In genomic region chr12:19443585-19443984, GRCh38 we compare ENCODE assay signal across 19 cellular contexts. TPM values are rescaled to one million over a fixed set of nuclear protein-coding genes. Genes with fewer than 3 reads are reported as not detected.
DNase-seq lines count a peak whose midpoint lies in the region; ATAC-seq, FAIRE-seq and TF ChIP-seq lines count a peak whose summit lies in the region.
"Had no signal": no experiment of that assay in that cellular context is flagged by ENCODE, and none has a peak within 500 bp of the region (broad histone marks: within the 10 kb centered on the region; RNA-seq: fewer than 3 reads in every experiment).

No MANE protein-coding gene starts in this region.

- TF ChIP-seq EP300 in sigmoid colon (IDR thresholded peaks at IDR 0.05), result no peak

- no peak overlapping the region for H3K4me3 ChIP-seq in keratinocyte (ENCODE audit: control insufficient read depth in 2 of 3, extremely low read depth in 1 of 3, insufficient read depth in 2 of 3, low read depth in 1 of 3, low read length in 3 of 3)
- no peak overlapping the region for H3K4me3 ChIP-seq in sigmoid colon
- no peak overlapping the region for H3K4me3 ChIP-seq in lower lobe of right lung

- dilution Hi-C loops in keratinocyte (cut with MboI; ENCODE audit: extremely low pct_ligation_motif_present, low sequenced_read_pairs), result no loop called here

- H3K9ac ChIP-seq in keratinocyte (ENCODE audit: control insufficient read depth, extremely low read depth, insufficient read depth, low read length), result no peak overlapping the region

- no peak for DNase-seq in stimulated activated naive CD8-positive, alpha-beta T cell treated with anti-CD3 and anti-CD28 coated beads, Interleukin-15, Interleukin-2, amounts not matched to agents 100 U/mL and 50 U/mL, for 24 hours
- DNase-seq in keratinocyte (ENCODE audit: low read depth, low spot score) (no peak), H4 (ENCODE audit: low spot score) (no peak), sigmoid colon (no peak), T-helper 2 cell (no peak), lower lobe of right lung (no peak)
- DNase-seq: DMS53; KG1; NCI-H1092 treated with DMSO at 0.1 percent for 48 hours; NCI-H1694; NCI-H2107; NCI-H226; NCI-H526; NK-92 treated with Interleukin-12 subunit alpha and Interleukin-12 subunit beta, amount 100 ng/mL, for 24 hours; OCI-M1 had no signal

- no peaks in the 10 kb centered on the region for H3K9me3 Mint-ChIP-seq in stimulated activated naive CD8-positive, alpha-beta T cell treated with anti-CD3 and anti-CD28 coated beads, Interleukin-15, Interleukin-2, amounts not matched to agents 100 ng/mL and 50 ng/mL, for 24 hours
- H3K9me3 Mint-ChIP-seq in activated naive CD8-positive, alpha-beta T cell (ENCODE audit: low read depth), result no peaks in the 10 kb centered on the region

- H3K9me3 ChIP-seq in keratinocyte (ENCODE audit: control insufficient read depth, low read depth, low read length) (no peaks in the 10 kb centered on the region), sigmoid colon (no peaks in the 10 kb centered on the region), lower lobe of right lung (no peaks in the 10 kb centered on the region)

- intact Hi-C loops in sigmoid colon (cut with DNase I), result no loop called here
- intact Hi-C loops in lower lobe of right lung (cut with DNase I), result no loop called here

- H2AFZ ChIP-seq in keratinocyte (ENCODE audit: control insufficient read depth, low read length), result no peak overlapping the region

- peak overlapping the region; percentile 79 for H3K4me2 ChIP-seq in keratinocyte (ENCODE audit: control insufficient read depth, extremely low read depth, insufficient read depth, low read depth, low read length)

- peaks cover 39% of the 10 kb centered on the region for H3K36me3 Mint-ChIP-seq in stimulated activated naive CD8-positive, alpha-beta T cell treated with anti-CD3 and anti-CD28 coated beads, Interleukin-15, Interleukin-2, amounts not matched to agents 100 ng/mL and 50 ng/mL, for 24 hours (ENCODE audit: low read depth)
- peaks cover 11% of the 10 kb centered on the region for H3K36me3 Mint-ChIP-seq in activated naive CD8-positive, alpha-beta T cell

- peaks cover 4% of the 10 kb centered on the region for H4K20me1 ChIP-seq in keratinocyte (ENCODE audit: control insufficient read depth, extremely low read depth, insufficient read depth, low read length)

- no peak overlapping the region for H3K4me3 Mint-ChIP-seq in stimulated activated naive CD8-positive, alpha-beta T cell treated with anti-CD3 and anti-CD28 coated beads, Interleukin-15, Interleukin-2, amounts not matched to agents 100 ng/mL and 50 ng/mL, for 24 hours
- H3K4me3 Mint-ChIP-seq in activated naive CD8-positive, alpha-beta T cell, result peak overlapping the region; percentile 13
- H3K4me3 Mint-ChIP-seq: CD14-positive monocyte had no signal

- no peak for ATAC-seq in stimulated activated naive CD8-positive, alpha-beta T cell treated with anti-CD3 and anti-CD28 coated beads, Interleukin-15, Interleukin-2, amounts not matched to agents 100 U/mL and 50 U/mL, for 24 hours
- no peak for ATAC-seq in lower lobe of right lung

- TF ChIP-seq POLR2A in sigmoid colon (IDR thresholded peaks at IDR 0.05), result no peak

- H3K27ac ChIP-seq in keratinocyte (ENCODE audit: control insufficient read depth, insufficient read depth, low read length) (peak overlapping the region; percentile 61), sigmoid colon (no peak overlapping the region), lower lobe of right lung (no peak overlapping the region)

- H3K4me1 Mint-ChIP-seq in stimulated activated naive CD8-positive, alpha-beta T cell treated with anti-CD3 and anti-CD28 coated beads, Interleukin-15, Interleukin-2, amounts not matched to agents 100 ng/mL and 50 ng/mL, for 24 hours (ENCODE audit: low read depth), result peaks cover 75% of the 10 kb centered on the region
- H3K4me1 Mint-ChIP-seq in activated naive CD8-positive, alpha-beta T cell (ENCODE audit: low read depth), result peaks cover 67% of the 10 kb centered on the region

- 88 to 94% methylated on average over 4 of the region's 4 CpGs for WGBS in sigmoid colon, 2 donors

- H3K4me1 ChIP-seq in keratinocyte (ENCODE audit: control insufficient read depth, extremely low read depth, insufficient read depth, low read length) (peaks cover 17% of the 10 kb centered on the region), sigmoid colon (peaks cover 0 to 53% (median 25%) of the 10 kb centered on the region in 4 donors), lower lobe of right lung (peaks cover 30% of the 10 kb centered on the region)

- H3K36me3 ChIP-seq in keratinocyte (ENCODE audit: control insufficient read depth in 2 of 2, extremely low read depth in 1 of 2, insufficient read depth in 2 of 2, low read length in 2 of 2) (peaks cover 0 to 3% of the 10 kb centered on the region in 2 experiments), sigmoid colon (no peaks in the 10 kb centered on the region), lower lobe of right lung (peaks cover 4% of the 10 kb centered on the region)

- H3K79me2 ChIP-seq in keratinocyte (ENCODE audit: control insufficient read depth, insufficient read depth, low read length), result peaks cover 87% of the 10 kb centered on the region

- no peaks in the 10 kb centered on the region for H3K9me1 ChIP-seq in keratinocyte (ENCODE audit: control insufficient read depth, extremely low read depth, insufficient read depth, low read length)

- peak overlapping the region; percentile 31 for H3K27ac Mint-ChIP-seq in stimulated activated naive CD8-positive, alpha-beta T cell treated with anti-CD3 and anti-CD28 coated beads, Interleukin-15, Interleukin-2, amounts not matched to agents 100 ng/mL and 50 ng/mL, for 24 hours
- no peak overlapping the region for H3K27ac Mint-ChIP-seq in activated naive CD8-positive, alpha-beta T cell

- FAIRE-seq in keratinocyte (lab: Jason Lieb, UNC), result no peak
- FAIRE-seq: GM12891 had no signal

- no peaks in the 10 kb centered on the region for H3K27me3 Mint-ChIP-seq in stimulated activated naive CD8-positive, alpha-beta T cell treated with anti-CD3 and anti-CD28 coated beads, Interleukin-15, Interleukin-2, amounts not matched to agents 100 ng/mL and 50 ng/mL, for 24 hours
- no peaks in the 10 kb centered on the region for H3K27me3 Mint-ChIP-seq in activated naive CD8-positive, alpha-beta T cell

- no peaks in the 10 kb centered on the region for H3K27me3 ChIP-seq in keratinocyte (ENCODE audit: control insufficient read depth, extremely low read depth, insufficient read depth, low read length)
- no peaks in the 10 kb centered on the region for H3K27me3 ChIP-seq in sigmoid colon
- H3K27me3 ChIP-seq in lower lobe of right lung (ENCODE audit: low read depth), result no peaks in the 10 kb centered on the region

- TF ChIP-seq CTCF in keratinocyte (optimal IDR thresholded peaks at IDR 0.05 in 1 of 3, IDR thresholded peaks at IDR 0.05 in 1 of 3, conservative IDR thresholded peaks at IDR 0.05 in 1 of 3; ENCODE audit: extremely low read depth in 1 of 3, insufficient read depth in 2 of 3, low read length in 3 of 3), result no peak
- no peak for TF ChIP-seq CTCF in sigmoid colon (IDR thresholded peaks at IDR 0.05)
- no peak for TF ChIP-seq CTCF in lower lobe of right lung (IDR thresholded peaks at IDR 0.05)

RNA-seq across cellular contexts. Expression of gene AEBP2, which starts 4.3 kb away (rescaled TPM):
- polyA plus RNA-seq in keratinocyte (10.1 to 19.6 TPM (median 14.8 TPM) in 3 replicates), sigmoid colon (10 to 100 TPM in 2 of 3 donors, 1 to 10 TPM in 1; 7.8 to 11.4 (median 10.2) TPM)
- 36.5 TPM for polyA plus RNA-seq in keratinocyte (2011; ENCODE audit: low read depth)
- polyA plus RNA-seq in keratinocyte (2011; cell fraction: cytosol; rRNA removed), result 15.9 and 26.4 TPM in 2 replicates
- polyA plus RNA-seq in keratinocyte (2011; cell fraction: nucleus; rRNA removed), result 32.0 and 32.1 TPM in 2 replicates
- 21.5 and 22.7 TPM in 2 replicates for polyA plus RNA-seq in keratinocyte (2012; ENCODE audit: low replicate concordance)
- polyA minus RNA-seq in keratinocyte, result 12.8 to 18.6 TPM (median 17.7 TPM) in 3 replicates
- polyA minus RNA-seq in keratinocyte (2011; cell fraction: cytosol; rRNA and poly(A)+ RNA removed), result 8.8 TPM
- 12.9 and 34.5 TPM in 2 replicates for polyA minus RNA-seq in keratinocyte (2011; cell fraction: nucleus; rRNA and poly(A)+ RNA removed)
- 7.4 and 7.7 TPM in 2 replicates for total RNA-seq in H4 (2014; rRNA removed; shearing (Covaris generic))
- total RNA-seq in sigmoid colon (10 to 100 TPM; 28.4 to 52.8 (median 42.8) TPM), lower lobe of right lung (36.7 TPM)
